ENCODE assay signal across 33 cellular contexts in genomic region chr5:145762833-145763232, GRCh38.
DNase-seq lines count a peak whose midpoint lies in the region; ATAC-seq and TF ChIP-seq lines count a peak whose summit lies in the region.
"Had no signal": no experiment of that assay in that cellular context is flagged by ENCODE, and none has a peak within 500 bp of the region (broad histone marks: within the 10 kb centered on the region; RNA-seq: fewer than 3 reads in every experiment).

No MANE protein-coding gene starts in this region.

- DNase-seq in GM10248 (ENCODE audit: extremely low spot score), result peak; percentile 48
- DNase-seq in nucleus accumbens (lab: John Stamatoyannopoulos, UW), result no peak
- no peak for DNase-seq in NCI-H1930 (lab: John Stamatoyannopoulos, UW)
- DNase-seq: 8988T; ACHN; AML-193; BE2C; C1 segment of cervical spinal cord; Caco-2; Calu3; CD4-positive, alpha-beta memory T cell; CD4-positive, alpha-beta T cell; CD4-positive, CD25-positive, alpha-beta regulatory T cell; CD8-positive, alpha-beta memory T cell; CD8-positive, alpha-beta T cell; COR-L47; DMS 273 treated with DMSO at 0.1 percent for 48 hours; DMS153; DMS53; DMS79; DMS79 treated with DMSO at 0.1 percent for 48 hours; DND-41; EL had no signal

- no peaks in the 10 kb centered on the region for H3K36me3 ChIP-seq in HEK293 (ENCODE audit: control insufficient read depth in 2 of 2, insufficient read depth in 1 of 2, low read length in 2 of 2)
- H3K36me3 ChIP-seq: BE2C had no signal

- H3K36me3 Mint-ChIP-seq in activated T-helper 17 cell treated with anti-CD3 and anti-CD28 coated beads, Interleukin-2, amount 50 U/mL, for 72 hours (ENCODE audit: low read depth), result no peaks in the 10 kb centered on the region
- H3K36me3 Mint-ChIP-seq: CD4-positive, alpha-beta memory T cell; CD4-positive, CD25-positive, alpha-beta regulatory T cell; CD8-positive, alpha-beta memory T cell; CD8-positive, alpha-beta T cell had no signal

- TF ChIP-seq CTCF in GM10248 (IDR thresholded peaks at IDR 0.05; ENCODE audit: control extremely low read depth, extremely low read depth, low read depth, missing control alignments) (no peak), HEK293 (tag by site-specific recombination; IDR thresholded peaks at IDR 0.05) (no peak), VCaP (conservative IDR thresholded peaks at IDR 0.05) (no peak)

- H3K4me3 Mint-ChIP-seq in activated T-helper 17 cell treated with anti-CD3 and anti-CD28 coated beads, Interleukin-2, amount 50 U/mL, for 72 hours, result no peak overlapping the region
- H3K4me3 Mint-ChIP-seq: B cell; CD14-positive monocyte; CD4-positive, alpha-beta memory T cell; CD4-positive, alpha-beta T cell; CD4-positive, CD25-positive, alpha-beta regulatory T cell; CD8-positive, alpha-beta memory T cell; CD8-positive, alpha-beta T cell had no signal

- ATAC-seq in activated T-helper 17 cell treated with anti-CD3 and anti-CD28 coated beads, Interleukin-2, amount 50 U/mL, for 72 hours (replicated peaks), result no peak
- ATAC-seq: A549; CD8-positive, alpha-beta T cell had no signal

- CTCF ChIA-PET in GM10248 (lab: Yijun Ruan, JAX), result no interaction called here
- CTCF ChIA-PET in HEK293 (lab: Yijun Ruan, JAX), result interaction anchor here (1.4 kb wide), 1 partner anchor 63 kb away, joined by 3 read pairs; no protein-coding TSS in a partner anchor

- no peaks in the 10 kb centered on the region for H3K9me3 ChIP-seq in HEK293 (ENCODE audit: control insufficient read depth, insufficient read depth, low read depth, low read length)
- H3K9me3 ChIP-seq: A549, BE2C, Caco-2 had no signal

- H3K27ac Mint-ChIP-seq in activated T-helper 17 cell treated with anti-CD3 and anti-CD28 coated beads, Interleukin-2, amount 50 U/mL, for 72 hours, result no peak overlapping the region
- H3K27ac Mint-ChIP-seq: B cell; CD4-positive, alpha-beta memory T cell; CD4-positive, alpha-beta T cell; CD4-positive, CD25-positive, alpha-beta regulatory T cell; CD8-positive, alpha-beta memory T cell; CD8-positive, alpha-beta T cell had no signal

- H3K4me3 ChIP-seq in HEK293 (ENCODE audit: low read depth, low read length), result no peak overlapping the region
- H3K4me3 ChIP-seq: A549; BLaER1; BLaER1 treated with 17β-estradiol and CSF1 and Interleukin-3, amounts not matched to agents 10 nM and 100 nM had no signal

- no peaks in the 10 kb centered on the region for H3K9me3 Mint-ChIP-seq in activated T-helper 17 cell treated with anti-CD3 and anti-CD28 coated beads, Interleukin-2, amount 50 U/mL, for 72 hours
- H3K9me3 Mint-ChIP-seq: CD4-positive, alpha-beta T cell; CD8-positive, alpha-beta memory T cell; CD8-positive, alpha-beta T cell had no signal

- no peaks in the 10 kb centered on the region for H3K4me1 Mint-ChIP-seq in activated T-helper 17 cell treated with anti-CD3 and anti-CD28 coated beads, Interleukin-2, amount 50 U/mL, for 72 hours
- H3K4me1 Mint-ChIP-seq: B cell; CD14-positive monocyte; CD4-positive, alpha-beta memory T cell; CD4-positive, CD25-positive, alpha-beta regulatory T cell; CD8-positive, alpha-beta memory T cell had no signal

- H3K27ac ChIP-seq in HEK293 (ENCODE audit: extremely low read depth, low read depth, low read length) (no peak overlapping the region), VCaP (peak overlapping the region; percentile 84)
- H3K27ac ChIP-seq: 22Rv1; A549; BLaER1; BLaER1 treated with 17β-estradiol and CSF1 and Interleukin-3, amounts not matched to agents 10 nM and 100 nM; C4-2B had no signal

- no peaks in the 10 kb centered on the region for H3K27me3 Mint-ChIP-seq in activated T-helper 17 cell treated with anti-CD3 and anti-CD28 coated beads, Interleukin-2, amount 50 U/mL, for 72 hours
- H3K27me3 Mint-ChIP-seq: B cell; CD4-positive, alpha-beta memory T cell; CD4-positive, alpha-beta T cell; CD4-positive, CD25-positive, alpha-beta regulatory T cell; CD8-positive, alpha-beta memory T cell had no signal

- POLR2A ChIA-PET in GM10248 (lab: Yijun Ruan, JAX), result no interaction called here
- POLR2A ChIA-PET in HEK293 (lab: Yijun Ruan, JAX), result no interaction called here

- peaks cover 24% of the 10 kb centered on the region for H3K4me1 ChIP-seq in HEK293 (ENCODE audit: control insufficient read depth, insufficient read depth, low read length)
- H3K4me1 ChIP-seq: A549; BE2C; BLaER1; BLaER1 treated with 17β-estradiol and CSF1 and Interleukin-3, amounts not matched to agents 10 nM and 100 nM; Caco-2 had no signal

TF ChIP-seq in HEK293, 187 proteins besides CTCF, POLR2A, EP300 and RAD21:
- TF ChIP-seq GLIS2 (tag by site-specific recombination; IDR thresholded peaks at IDR 0.05) (no peak), ZNF37A (tag by site-specific recombination; IDR thresholded peaks at IDR 0.05) (no peak), ZNF530 (tag by site-specific recombination; IDR thresholded peaks at IDR 0.05; ENCODE audit: low read depth) (no peak), ZNF335 (tag by site-specific recombination; conservative IDR thresholded peaks at IDR 0.05) (no peak), ZNF155 (tag by site-specific recombination; IDR thresholded peaks at IDR 0.05) (no peak), ZNF513 (tag by site-specific recombination; IDR thresholded peaks at IDR 0.05) (no peak), ZFP69B (tag by site-specific recombination; IDR thresholded peaks at IDR 0.05) (0 out of 2 replicates have a peak, but pooled peaks have one; percentile 50), ZBTB8A (tag by site-specific recombination; IDR thresholded peaks at IDR 0.05) (no peak), ZNF571 (tag by site-specific recombination; IDR thresholded peaks at IDR 0.05) (no peak), ZNF747 (tag by site-specific recombination; IDR thresholded peaks at IDR 0.05) (no peak), ZSCAN5A (tag by site-specific recombination; IDR thresholded peaks at IDR 0.05) (no peak), ZNF280D (tag by site-specific recombination; IDR thresholded peaks at IDR 0.05) (no peak), ZNF48 (tag by site-specific recombination; IDR thresholded peaks at IDR 0.05) (no peak)
- TF ChIP-seq, protein P1, sequence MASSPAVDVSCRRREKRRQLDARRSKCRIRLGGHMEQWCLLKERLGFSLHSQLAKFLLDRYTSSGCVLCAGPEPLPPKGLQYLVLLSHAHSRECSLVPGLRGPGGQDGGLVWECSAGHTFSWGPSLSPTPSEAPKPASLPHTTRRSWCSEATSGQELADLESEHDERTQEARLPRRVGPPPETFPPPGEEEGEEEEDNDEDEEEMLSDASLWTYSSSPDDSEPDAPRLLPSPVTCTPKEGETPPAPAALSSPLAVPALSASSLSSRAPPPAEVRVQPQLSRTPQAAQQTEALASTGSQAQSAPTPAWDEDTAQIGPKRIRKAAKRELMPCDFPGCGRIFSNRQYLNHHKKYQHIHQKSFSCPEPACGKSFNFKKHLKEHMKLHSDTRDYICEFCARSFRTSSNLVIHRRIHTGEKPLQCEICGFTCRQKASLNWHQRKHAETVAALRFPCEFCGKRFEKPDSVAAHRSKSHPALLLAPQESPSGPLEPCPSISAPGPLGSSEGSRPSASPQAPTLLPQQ (tag by site-specific recombination; IDR thresholded peaks at IDR 0.05), result peak; percentile 86
TF ChIP-seq in HEK293: peak in this region for 2.
